ENCODE assay signal across 11 cellular contexts in the genomic region with DNA sequence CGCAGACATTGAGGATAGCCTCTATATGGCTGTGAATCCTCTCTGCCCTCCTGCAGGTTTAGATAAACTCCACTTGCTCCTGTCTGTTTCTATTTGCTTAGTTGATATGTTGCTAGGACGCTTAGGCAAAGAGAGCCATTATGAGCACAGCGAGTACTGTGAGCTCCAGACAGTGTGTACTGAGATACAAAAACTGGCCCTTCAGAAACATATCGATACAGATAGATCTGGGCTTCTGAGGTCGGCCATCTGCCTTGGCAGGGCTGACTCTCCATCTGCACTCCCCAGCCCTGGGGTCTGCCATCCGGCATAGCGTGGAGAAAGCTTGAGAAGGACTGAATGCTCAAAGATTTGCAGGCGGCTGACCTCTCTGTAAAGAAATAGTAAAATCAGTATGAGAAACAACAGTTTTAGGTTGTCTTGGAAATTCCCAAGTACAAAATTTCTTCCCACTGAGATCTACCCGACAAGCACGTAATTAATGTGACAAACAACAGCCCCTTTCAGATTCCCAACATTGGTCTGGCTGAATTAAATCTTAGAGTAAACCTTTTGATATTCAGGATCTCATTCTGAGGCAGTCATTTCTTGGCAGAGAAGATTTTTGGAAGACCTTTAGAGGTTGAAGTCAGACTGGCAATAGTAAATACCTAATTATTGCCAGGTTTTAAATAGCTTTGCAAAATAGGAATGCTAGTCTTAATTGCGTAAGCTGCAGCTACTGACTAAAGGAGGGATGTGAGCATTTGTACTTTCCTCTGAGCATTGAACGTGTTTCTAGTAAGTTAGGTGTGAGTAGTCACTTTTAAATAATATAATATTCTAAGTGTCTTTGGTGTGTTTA.
DNase-seq lines count a peak whose midpoint lies in the region; ATAC-seq, FAIRE-seq and TF ChIP-seq lines count a peak whose summit lies in the region.
"Had no signal": no experiment of that assay in that cellular context is flagged by ENCODE, and none has a peak within 500 bp of the region (broad histone marks: within the 10 kb centered on the region; RNA-seq: fewer than 3 reads in every experiment).

No MANE protein-coding gene starts in this region.

- ATAC-seq in heart right ventricle, result peak; percentile 73 to 97 (median 94)
- no peak for ATAC-seq in GM21526 (IDR thresholded peaks at IDR 0.05; ENCODE audit: low FRiP score, unreplicated experiment)
- ATAC-seq in GM18511 (IDR thresholded peaks at IDR 0.05; ENCODE audit: unreplicated experiment), result no peak

- H3K36me3 ChIP-seq in heart right ventricle (no peaks in the 10 kb centered on the region), kidney (ENCODE audit: control insufficient read depth in 1 of 2, insufficient read depth in 2 of 2, low read length in 2 of 2) (no peaks in the 10 kb centered on the region)

- DNase-seq in COR-L47 (lab: John Stamatoyannopoulos, UW) (peak; percentile 80), NCI-H748 treated with DMSO at 0.1 percent for 48 hours (lab: John Stamatoyannopoulos, UW) (peak; percentile 95), heart right ventricle (peak in 1 of 2 donors; percentile 23), pons (ENCODE audit: low spot score) (peak; percentile 62), kidney (no peak), D721Med (ENCODE audit: insufficient read length, low spot score) (no peak)
- DNase-seq: NCI-H1105; stimulated activated CD4-positive, alpha-beta T cell treated with anti-CD3 and anti-CD28 coated beads, Interleukin-2, amount 100 ng/mL, for 48 hours had no signal

- 34 to 41% methylated on average over 12 of the region's 12 CpGs for WGBS in heart right ventricle, 2 donors

- H3K27me3 ChIP-seq in heart right ventricle, result no peaks in the 10 kb centered on the region

- H3K4me1 ChIP-seq in heart right ventricle (peaks cover 0 to 19% (median 12%) of the 10 kb centered on the region in 9 donors), kidney (ENCODE audit: control insufficient read depth in 1 of 2, insufficient read depth in 1 of 2, low read depth in 1 of 2, low read length in 2 of 2) (no peaks in the 10 kb centered on the region)

- H3K9me3 ChIP-seq in heart right ventricle (no peaks in the 10 kb centered on the region), kidney (ENCODE audit: control insufficient read depth in 1 of 2, low read length in 2 of 2) (no peaks in the 10 kb centered on the region)

- intact Hi-C loops in heart right ventricle (cut with DNase I), result loop anchor here in 2 of 10 donors (5.0 kb wide), 1 partner anchor 85 kb away; no protein-coding TSS in a partner anchor
- intact Hi-C loops in kidney (cut with DNase I), result no loop called here

- TF ChIP-seq CTCF in heart right ventricle (IDR thresholded peaks at IDR 0.05), result no peak
- no peak for TF ChIP-seq CTCF in kidney (IDR thresholded peaks at IDR 0.05; ENCODE audit: borderline replicate concordance, extremely low read depth, insufficient read depth)
- no peak for TF ChIP-seq CTCF in D721Med (IDR thresholded peaks at IDR 0.05; ENCODE audit: insufficient read depth, missing control alignments)

- FAIRE-seq in kidney (lab: Jason Lieb, UNC), result no peak
- no peak for FAIRE-seq in D721Med (lab: Jason Lieb, UNC)

- H3K9ac ChIP-seq in kidney (ENCODE audit: low read length in 2 of 2), result no peak overlapping the region

- H3K27ac ChIP-seq in heart right ventricle, result peak overlapping the region; percentile 70 to 97 (median 88)
- H3K27ac ChIP-seq in kidney (ENCODE audit: low read depth in 2 of 2, low read length in 2 of 2), result no peak overlapping the region
- H3K27ac ChIP-seq: HL-60 had no signal

- H3K4me3 ChIP-seq in heart right ventricle (peak overlapping the region in 8 of 10 donors; percentile 1 to 38 (median 10)), kidney (ENCODE audit: low read length in 2 of 2) (no peak overlapping the region)

Comparison
In these comparisons a context has a peak if more than half of its experiments do, and no peak if none do; other contexts are left out.
1. DNase-seq: peak in COR-L47 (single experiment), NCI-H748 treated with DMSO at 0.1 percent for 48 hours (single experiment) and pons (single experiment); none in kidney (single experiment) and D721Med (single experiment).
2. ATAC-seq: peak in heart right ventricle (8 of 8); none in GM21526 (single experiment) and GM18511 (single experiment).
3. H3K27ac ChIP-seq: peak in heart right ventricle (10 of 10); none in kidney (0 of 2).
4. H3K4me3 ChIP-seq: peak in heart right ventricle (8 of 10); none in kidney (0 of 2).